In the genomic region with DNA sequence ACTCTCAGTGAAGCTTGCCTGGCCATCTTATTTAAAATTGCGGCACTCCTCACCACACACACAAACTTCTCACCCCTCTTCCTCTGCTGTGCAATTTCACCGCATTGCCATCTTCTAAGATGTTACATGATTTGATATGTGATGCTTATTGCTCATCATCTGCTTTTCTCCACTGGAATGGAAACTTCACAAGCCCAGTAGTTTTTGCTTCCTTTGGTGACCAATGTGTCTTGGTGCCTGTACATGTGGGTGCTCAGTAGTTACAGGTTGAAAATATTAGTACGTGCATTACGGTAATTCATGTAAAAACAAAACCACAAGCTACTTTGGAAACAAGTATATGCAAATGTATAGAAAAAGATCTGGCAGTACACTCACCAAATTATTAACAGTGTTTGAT, we compare ENCODE assay signal across 8 cellular contexts.
A peak's percentile ranks its signal among the peaks of the same experiment; 100 is the strongest.
DNase-seq lines count a peak whose midpoint lies in the region; ATAC-seq, FAIRE-seq and TF ChIP-seq lines count a peak whose summit lies in the region.
"Not testable (repeated sequence)": the region's sequence is repeated elsewhere in the genome, so short reads cannot be mapped to it uniquely, and the experiment has no call there.

No MANE protein-coding gene starts in this region.

- not testable (repeated sequence) for H3K36me3 ChIP-seq in pancreas

- peaks cover 21% of the 10 kb centered on the region for H3K27me3 Mint-ChIP-seq in activated CD8-positive, alpha-beta memory T cell treated with anti-CD3 and anti-CD28 coated beads, Interleukin-2, amount 10 ng/mL, durations not matched to agents 7 days and 5 days

- not testable (repeated sequence) for H3K9me3 Mint-ChIP-seq in activated CD8-positive, alpha-beta memory T cell treated with anti-CD3 and anti-CD28 coated beads, Interleukin-2, amount 10 ng/mL, durations not matched to agents 7 days and 5 days (ENCODE audit: low read depth)

- H3K36me3 Mint-ChIP-seq in activated CD8-positive, alpha-beta memory T cell treated with anti-CD3 and anti-CD28 coated beads, Interleukin-2, amount 10 ng/mL, durations not matched to agents 7 days and 5 days = not testable (repeated sequence)

- H3K4me1 ChIP-seq in pancreas = not testable (repeated sequence)

- H3K9me3 ChIP-seq in pancreas = not testable (repeated sequence)

- H3K27ac ChIP-seq in pancreas = not testable (repeated sequence)

- ATAC-seq in GM18873 (IDR thresholded peaks at IDR 0.05; ENCODE audit: low FRiP score, unreplicated experiment) (peak; percentile 55), GM21390 (IDR thresholded peaks at IDR 0.05; ENCODE audit: unreplicated experiment) (peak; percentile 65), HG02798 (IDR thresholded peaks at IDR 0.05; ENCODE audit: poor library complexity, unreplicated experiment) (peak; percentile 85), HG03095 (IDR thresholded peaks at IDR 0.05; ENCODE audit: unreplicated experiment) (peak; percentile 56), HG03469 (IDR thresholded peaks at IDR 0.05; ENCODE audit: unreplicated experiment) (peak; percentile 46)
- ATAC-seq in activated CD8-positive, alpha-beta memory T cell treated with anti-CD3 and anti-CD28 coated beads, Interleukin-2, amount 10 ng/mL, durations not matched to agents 7 days and 5 days = peak; percentile 20
- not testable (repeated sequence) for ATAC-seq in pancreas

- H3K27ac Mint-ChIP-seq in activated CD8-positive, alpha-beta memory T cell treated with anti-CD3 and anti-CD28 coated beads, Interleukin-2, amount 10 ng/mL, durations not matched to agents 7 days and 5 days = not testable (repeated sequence)

- TF ChIP-seq POLR2A in GM12892 (IDR thresholded peaks at IDR 0.05; ENCODE audit: low read depth, low read length) = not testable (repeated sequence)

- H3K4me3 Mint-ChIP-seq in activated CD8-positive, alpha-beta memory T cell treated with anti-CD3 and anti-CD28 coated beads, Interleukin-2, amount 10 ng/mL, durations not matched to agents 7 days and 5 days = not testable (repeated sequence)

- intact Hi-C loops in pancreas (cut with DNase I) = not testable (repeated sequence)

- FAIRE-seq in GM12892 (lab: Jason Lieb, UNC) (peak; percentile 98), pancreas (lab: Jason Lieb, UNC) (peak; percentile 9)

- not testable (repeated sequence) for H3K27me3 ChIP-seq in pancreas

- WGBS in pancreas, 2 donors = 90 to 93% methylated on average over 4 of the region's 4 CpGs

- not testable (repeated sequence) for H3K4me3 ChIP-seq in pancreas

- not testable (repeated sequence) for H3K4me1 Mint-ChIP-seq in activated CD8-positive, alpha-beta memory T cell treated with anti-CD3 and anti-CD28 coated beads, Interleukin-2, amount 10 ng/mL, durations not matched to agents 7 days and 5 days

- not testable (repeated sequence) for TF ChIP-seq CTCF in pancreas (IDR thresholded peaks at IDR 0.05)

- CTCF ChIA-PET in activated CD8-positive, alpha-beta memory T cell treated with anti-CD3 and anti-CD28 coated beads, Interleukin-2, amount 10 ng/mL, durations not matched to agents 7 days and 5 days (lab: Charles Lee) = not testable (repeated sequence)

- DNase-seq in GM12892 (ENCODE audit: insufficient read length); activated CD8-positive, alpha-beta memory T cell treated with anti-CD3 and anti-CD28 coated beads, Interleukin-2, amount 10 ng/mL, durations not matched to agents 7 days and 5 days; pancreas: not testable (repeated sequence)
